In genomic region chr6:24494726-24495515, GRCh38 we compare ENCODE assay signal across 8 cellular contexts. TPM values are rescaled to one million over a fixed set of nuclear protein-coding genes. Genes with fewer than 3 reads are reported as not detected.
A peak's percentile ranks its signal among the peaks of the same experiment; 100 is the strongest.
DNase-seq lines count a peak whose midpoint lies in the region; ATAC-seq and TF ChIP-seq lines count a peak whose summit lies in the region.

Gene ALDH5A1, plus strand, starts transcription at chr6:24494969. Its CDS starts 28 bp downstream, at chr6:24494997.

- no peaks in the 10 kb centered on the region for H3K9me3 Mint-ChIP-seq in osteocyte (ENCODE audit: unreplicated experiment)

- H3K36me3 ChIP-seq in thoracic aorta = no peaks in the 10 kb centered on the region

- H3K4me3 ChIP-seq in thoracic aorta = peak within 1 kb of the TSS; percentile 81

- H3K36me3 Mint-ChIP-seq in osteocyte (ENCODE audit: unreplicated experiment) = peaks cover 10% of the 10 kb centered on the region

- no peaks in the 10 kb centered on the region for H3K9me3 ChIP-seq in thoracic aorta

- H3K4me3 Mint-ChIP-seq in osteocyte (ENCODE audit: unreplicated experiment) = peak within 1 kb of the TSS; percentile 76

- peak within 1 kb of the TSS; percentile 47 for H3K27ac Mint-ChIP-seq in osteocyte (ENCODE audit: unreplicated experiment)

- H3K27ac ChIP-seq in thoracic aorta = peak within 1 kb of the TSS; percentile 84 to 88

- peaks cover 12% of the 10 kb centered on the region for H3K4me1 Mint-ChIP-seq in osteocyte (ENCODE audit: unreplicated experiment)

- H3K4me1 ChIP-seq in thoracic aorta (ENCODE audit: control insufficient read depth in 1 of 2, low read depth in 2 of 2) = peaks cover 0 to 24% of the 10 kb centered on the region in 2 donors

- H3K27me3 Mint-ChIP-seq in osteocyte (ENCODE audit: unreplicated experiment) = no peaks in the 10 kb centered on the region

- H3K27me3 ChIP-seq in thoracic aorta (replicated peaks; ENCODE audit: insufficient read depth) = no peaks in the 10 kb centered on the region

- DNase-seq in DMS53 treated with DMSO at 0.1 percent for 48 hours (lab: John Stamatoyannopoulos, UW; ENCODE audit: unreplicated experiment) (peak; percentile 56), HuH-7.5 (ENCODE audit: low spot score) (peak; percentile 52), SHP77 treated with DMSO at 0.1 percent for 48 hours (lab: John Stamatoyannopoulos, UW) (peak; percentile 40), globus pallidus (ENCODE audit: low spot score) (peak; percentile 40), osteocyte (ENCODE audit: extremely low spot score, unreplicated experiment) (peak; percentile 88), thoracic aorta (ENCODE audit: low spot score) (peak; percentile 11)
- DNase-seq in activated gamma-delta T cell treated with anti-CD3 and anti-CD28 coated beads, Interleukin-2, amount 50 U/mL, for 16 hours (ENCODE audit: low read depth) = peak; percentile 71

- peak; percentile 62 for ATAC-seq in GM21447 (IDR thresholded peaks at IDR 0.05; ENCODE audit: unreplicated experiment)
- peak; percentile 64 for ATAC-seq in thoracic aorta (ENCODE audit: insufficient number of reproducible peaks, low FRiP score, low read depth)

- TF ChIP-seq CTCF in osteocyte (IDR thresholded peaks at IDR 0.05) (peak; percentile 26), thoracic aorta (IDR thresholded peaks at IDR 0.05) (no peak)

RNA-seq across cellular contexts. Expression of gene ALDH5A1, which starts in this region (rescaled TPM):
- total RNA-seq in osteocyte (6.6 and 7.8 TPM in 2 replicates), thoracic aorta (1 to 10 TPM; 4.6 to 6.2 TPM)

Comparison
In these comparisons a context has a peak if more than half of its experiments do, and no peak if none do; other contexts are left out.
1. Peak in every context shown above with its lines: DNase-seq, ATAC-seq, H3K4me3 ChIP-seq and H3K27ac ChIP-seq.
2. DNase-seq: peak in every context shown above with its lines; median percentile 88 in osteocyte; 71 in activated gamma-delta T cell treated with anti-CD3 and anti-CD28 coated beads, Interleukin-2, amount 50 U/mL, for 16 hours; 56 in DMS53 treated with DMSO at 0.1 percent for 48 hours; 52 in HuH-7.5; 40 in SHP77 treated with DMSO at 0.1 percent for 48 hours; 40 in globus pallidus; 11 in thoracic aorta.